In the genomic region with DNA sequence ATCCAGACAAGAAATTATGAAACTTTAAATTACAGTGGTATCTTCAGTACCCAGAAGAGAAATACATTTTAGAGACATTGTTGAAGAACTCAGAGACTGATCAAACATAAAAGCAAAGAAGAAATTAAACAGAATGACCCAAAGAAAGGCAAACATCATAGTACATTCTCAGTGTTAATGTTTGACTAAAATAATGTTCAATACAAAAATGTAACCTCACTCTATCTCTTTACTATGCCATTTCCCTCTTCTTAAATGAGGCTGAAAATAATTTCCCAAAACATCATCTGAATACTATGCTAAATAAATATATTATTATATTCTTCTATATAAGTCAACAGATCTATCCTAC, we compare ENCODE assay signal across 17 cellular contexts. TPM values are rescaled to one million over a fixed set of nuclear protein-coding genes. Genes with fewer than 3 reads are reported as not detected.
DNase-seq lines count a peak whose midpoint lies in the region; ATAC-seq and TF ChIP-seq lines count a peak whose summit lies in the region.
"Had no signal": no experiment of that assay in that cellular context is flagged by ENCODE, and none has a peak within 500 bp of the region (broad histone marks: within the 10 kb centered on the region; RNA-seq: fewer than 3 reads in every experiment).

No MANE protein-coding gene starts in this region.

- no peak overlapping the region for H3K4me3 Mint-ChIP-seq in type B pancreatic cell
- H3K4me3 Mint-ChIP-seq: HFFc6, T-helper 17 cell had no signal

- intact Hi-C loops in PC-9 (cut with micrococcal nuclease; ENCODE audit: unreplicated experiment) (loop anchor here (2.0 kb wide), 1 partner anchor 23 kb away; a partner anchor contains a TSS), right lobe of liver (cut with DNase I) (no loop called here), right cardiac atrium (cut with DNase I) (no loop called here)

- no peak overlapping the region for H2AFZ ChIP-seq in PC-9
- H2AFZ ChIP-seq: GM23248 had no signal

- H3K79me2 ChIP-seq in PC-9 (ENCODE audit: low read depth): peaks cover 88% of the 10 kb centered on the region

- H3K27ac ChIP-seq in PC-9: peak overlapping the region; percentile 90
- H3K27ac ChIP-seq in right lobe of liver: peak overlapping the region in 2 of 3 donors; percentile 14 to 69
- H3K27ac ChIP-seq in right cardiac atrium (ENCODE audit: low read length): no peak overlapping the region
- H3K27ac ChIP-seq: GM23248 had no signal

- no peaks in the 10 kb centered on the region for H3K9me2 ChIP-seq in PC-9 (ENCODE audit: insufficient read depth)

- ATAC-seq in right lobe of liver (peak; percentile 48 to 89 (median 80)), right cardiac atrium (no peak)
- ATAC-seq: SK-N-SH treated with all-trans-retinoic acid at 6 μM for 48 hours, T-helper 17 cell had no signal

- H3K9ac ChIP-seq in endocrine pancreas (ENCODE audit: control insufficient read depth, insufficient read depth, low read length): no peak overlapping the region
- H3K9ac ChIP-seq: GM23248 had no signal

- DNase-seq in DMS53 treated with DMSO at 0.1 percent for 48 hours (lab: John Stamatoyannopoulos, UW; ENCODE audit: unreplicated experiment) (peak; percentile 11), PC-9 (no peak), right lobe of liver (no peak), DMS 273 treated with DMSO at 0.1 percent for 48 hours (lab: John Stamatoyannopoulos, UW) (no peak), right cardiac atrium (no peak), type B pancreatic cell (ENCODE audit: extremely low spot score, unreplicated experiment) (no peak)
- DNase-seq: GM23248, HFFc6, IMR-90, KG1, MM.1S, NCI-H2029, NCI-H526 treated with DMSO at 0.1 percent for 48 hours, T-helper 17 cell had no signal

- BruUV-seq in PC-9 (replicated peaks; lab: Mats Ljungman, UMichigan): no TSS peak

- H3K27ac Mint-ChIP-seq in type B pancreatic cell: no peak overlapping the region
- H3K27ac Mint-ChIP-seq: HFFc6, T-helper 17 cell had no signal

- peaks cover 4% of the 10 kb centered on the region for H3K9me3 Mint-ChIP-seq in type B pancreatic cell
- H3K9me3 Mint-ChIP-seq: HFFc6 had no signal

- POLR2A ChIA-PET in PC-9 (lab: Charles Lee; ENCODE audit: unreplicated experiment): no interaction called here

- H3K4me1 ChIP-seq in PC-9 (replicated peaks; ENCODE audit: insufficient read depth) (peaks cover 45% of the 10 kb centered on the region), endocrine pancreas (ENCODE audit: control insufficient read depth, insufficient read depth, low read length) (peaks cover 15% of the 10 kb centered on the region), right lobe of liver (peaks cover 0 to 30% (median 5%) of the 10 kb centered on the region in 4 donors), right cardiac atrium (ENCODE audit: control insufficient read depth, insufficient read depth, low read length) (peaks cover 5% of the 10 kb centered on the region)

- peaks cover 26% of the 10 kb centered on the region for H3K4me1 Mint-ChIP-seq in type B pancreatic cell (ENCODE audit: unreplicated experiment)

- CTCF ChIA-PET in PC-9 (lab: Charles Lee): no interaction called here

- H3K4me2 ChIP-seq in PC-9: peak overlapping the region; percentile 76

- no peak for TF ChIP-seq POLR2A in right lobe of liver (IDR thresholded peaks at IDR 0.05)

- TF ChIP-seq CTCF in PC-9 (conservative IDR thresholded peaks at IDR 0.05): no peak
- no peak for TF ChIP-seq CTCF in right lobe of liver (IDR thresholded peaks at IDR 0.05)
- TF ChIP-seq CTCF in type B pancreatic cell (conservative IDR thresholded peaks at IDR 0.05): no peak

- H3K4me3 ChIP-seq in PC-9 (peak overlapping the region; percentile 44; the same call in 1 of the 2 replicates), endocrine pancreas (ENCODE audit: control insufficient read depth, insufficient read depth, low read length) (peak overlapping the region; percentile 29), right lobe of liver (peak overlapping the region in 1 of 3 donors; percentile 6), right cardiac atrium (ENCODE audit: low read length) (no peak overlapping the region)
- H3K4me3 ChIP-seq: GM23248, HAP-1 had no signal

- H4K20me1 ChIP-seq in PC-9 (ENCODE audit: insufficient read depth): no peaks in the 10 kb centered on the region

- H3F3A ChIP-seq in PC-9 (ENCODE audit: insufficient read depth, low read depth): peaks cover 26% of the 10 kb centered on the region

- H3K27me3 Mint-ChIP-seq in type B pancreatic cell: no peaks in the 10 kb centered on the region
- H3K27me3 Mint-ChIP-seq: T-helper 17 cell had no signal

- H3K36me3 ChIP-seq in PC-9 (ENCODE audit: low read depth) (peaks cover 21% of the 10 kb centered on the region; the same call in 1 of the 2 replicates), endocrine pancreas (ENCODE audit: control insufficient read depth, insufficient read depth, low read length) (no peaks in the 10 kb centered on the region), right lobe of liver (no peaks in the 10 kb centered on the region)
- H3K36me3 ChIP-seq: HAP-1 had no signal

- H3K36me3 Mint-ChIP-seq in type B pancreatic cell: peaks cover 8% of the 10 kb centered on the region

- peaks cover 8% of the 10 kb centered on the region; the same call in 1 of the 2 replicates for H3K9me3 ChIP-seq in PC-9 (ENCODE audit: insufficient read depth, low read depth)
- no peaks in the 10 kb centered on the region for H3K9me3 ChIP-seq in endocrine pancreas (ENCODE audit: control insufficient read depth, low read length)
- no peaks in the 10 kb centered on the region for H3K9me3 ChIP-seq in right lobe of liver
- H3K9me3 ChIP-seq in right cardiac atrium (ENCODE audit: control insufficient read depth, low read length): no peaks in the 10 kb centered on the region
- H3K9me3 ChIP-seq: HAP-1 had no signal

- H3K27me3 ChIP-seq in PC-9 (ENCODE audit: insufficient read depth, low read depth) (no peaks in the 10 kb centered on the region), endocrine pancreas (ENCODE audit: control insufficient read depth, insufficient read depth, low read length) (no peaks in the 10 kb centered on the region), right lobe of liver (no peaks in the 10 kb centered on the region), right cardiac atrium (ENCODE audit: control insufficient read depth, insufficient read depth) (no peaks in the 10 kb centered on the region)

RNA-seq across cellular contexts. Expression of a gene that starts 22.8 kb away (rescaled TPM):
- 17.3 and 24.8 TPM in 2 replicates for total RNA-seq in PC-9 (2021)
- 1 to 10 TPM; 7.2 to 9.9 (median 8.2) TPM for total RNA-seq in right lobe of liver
- 10 to 100 TPM; 11.1 to 12.6 (median 12.3) TPM for total RNA-seq in right cardiac atrium
- 5.1 TPM for polyA plus RNA-seq in right cardiac atrium
- total RNA-seq in type B pancreatic cell (ENCODE audit: low replicate concordance): 17.6 and 23.6 TPM in 2 replicates

Comparison
In these comparisons a context has a peak if more than half of its experiments do, and no peak if none do; other contexts are left out.
1. ATAC-seq: peak in right lobe of liver (4 of 4); none in right cardiac atrium (0 of 2).